20 cellular contexts compared by ENCODE assay signal in genomic region chr18:35691625-35692024, GRCh38.
A peak's percentile ranks its signal among the peaks of the same experiment; 100 is the strongest.
DNase-seq lines count a peak whose midpoint lies in the region; TF ChIP-seq lines count a peak whose summit lies in the region.
"Had no signal": no experiment of that assay in that cellular context is flagged by ENCODE, and none has a peak within 500 bp of the region (broad histone marks: within the 10 kb centered on the region; RNA-seq: fewer than 3 reads in every experiment).

No MANE protein-coding gene starts in this region.

- peaks cover 0 to 6% of the 10 kb centered on the region in 2 experiments for H3K36me3 ChIP-seq in trophoblast cell (ENCODE audit: control insufficient read depth in 1 of 2, insufficient read depth in 2 of 2, low read length in 2 of 2)
- no peaks in the 10 kb centered on the region for H3K36me3 ChIP-seq in HAP-1 (replicated peaks)
- H3K36me3 ChIP-seq: BE2C had no signal

- H3K4me2 ChIP-seq in trophoblast cell (ENCODE audit: low read length): no peak overlapping the region
- H3K4me2 ChIP-seq: A549; BLaER1 treated with 17β-estradiol and CSF1 and Interleukin-3, amounts not matched to agents 10 nM and 100 nM had no signal

- H2BK120ac ChIP-seq in trophoblast cell (ENCODE audit: insufficient read depth, low read length, poor library complexity): no peak overlapping the region

- H3K4me1 ChIP-seq in trophoblast cell (ENCODE audit: control insufficient read depth in 1 of 2, insufficient read depth in 2 of 2, low read length in 2 of 2) (peaks cover 7 to 8% of the 10 kb centered on the region in 2 experiments), HAP-1 (no peaks in the 10 kb centered on the region)
- H3K4me1 ChIP-seq: BE2C had no signal

- H4K12ac ChIP-seq in trophoblast cell (ENCODE audit: low read depth, low read length): no peak overlapping the region

- no peak overlapping the region for H2AK5ac ChIP-seq in trophoblast cell (ENCODE audit: low read length)

- H3K27ac Mint-ChIP-seq in type B pancreatic cell: no peak overlapping the region
- H3K27ac Mint-ChIP-seq: CD14-positive monocyte; CD4-positive, alpha-beta T cell; CD8-positive, alpha-beta memory T cell had no signal

- no peak for TF ChIP-seq CTCF in type B pancreatic cell (conservative IDR thresholded peaks at IDR 0.05)

- peaks cover 11% of the 10 kb centered on the region for H3K36me3 Mint-ChIP-seq in type B pancreatic cell

- no peak overlapping the region for H3K4me3 Mint-ChIP-seq in type B pancreatic cell
- H3K4me3 Mint-ChIP-seq: CD14-positive monocyte; CD4-positive, alpha-beta T cell; CD8-positive, alpha-beta memory T cell had no signal

- H3K9me3 ChIP-seq in trophoblast cell (ENCODE audit: insufficient read depth, low read depth, low read length) (no peaks in the 10 kb centered on the region), HAP-1 (no peaks in the 10 kb centered on the region)
- H3K9me3 ChIP-seq: A549; BE2C; BLaER1 treated with 17β-estradiol and CSF1 and Interleukin-3, amounts not matched to agents 10 nM and 100 nM had no signal

- H3K23ac ChIP-seq in trophoblast cell (ENCODE audit: low read length): no peak overlapping the region

- in situ Hi-C loops in HAP-1 (cut with MboI; ENCODE audit: low sequenced_read_pairs): no loop called here

- no peak overlapping the region for H3K27ac ChIP-seq in trophoblast cell (ENCODE audit: low read depth, low read length)
- H3K27ac ChIP-seq: A549; BLaER1 treated with 17β-estradiol and CSF1 and Interleukin-3, amounts not matched to agents 10 nM and 100 nM; GM23248 had no signal

- H3K4me1 Mint-ChIP-seq in type B pancreatic cell (ENCODE audit: unreplicated experiment): no peaks in the 10 kb centered on the region
- H3K4me1 Mint-ChIP-seq: CD14-positive monocyte; CD8-positive, alpha-beta memory T cell had no signal

- peak overlapping the region; percentile 43 for H4K91ac ChIP-seq in trophoblast cell (ENCODE audit: low read depth, low read length)

- H2BK5ac ChIP-seq in trophoblast cell (ENCODE audit: low read depth, low read length, poor library complexity): peak overlapping the region; percentile 59

- no peak overlapping the region for H2BK12ac ChIP-seq in trophoblast cell (ENCODE audit: low read length)

- no peaks in the 10 kb centered on the region for H3K27me3 Mint-ChIP-seq in type B pancreatic cell
- H3K27me3 Mint-ChIP-seq: CD4-positive, alpha-beta T cell; CD8-positive, alpha-beta memory T cell had no signal

- H3K18ac ChIP-seq in trophoblast cell (ENCODE audit: low read length): no peak overlapping the region

- peak; percentile 69 for DNase-seq in NCI-H748 (lab: John Stamatoyannopoulos, UW; ENCODE audit: unreplicated experiment)
- DNase-seq in NCI-H748 treated with DMSO at 0.1 percent for 48 hours (lab: John Stamatoyannopoulos, UW): no peak
- DNase-seq in COLO668 (lab: John Stamatoyannopoulos, UW; ENCODE audit: unreplicated experiment): peak; percentile 32
- DNase-seq in NCI-H1105 (lab: John Stamatoyannopoulos, UW): peak; percentile 46
- no peak for DNase-seq in trophoblast cell
- no peak for DNase-seq in HAP-1 (ENCODE audit: low spot score in 2 of 2)
- no peak for DNase-seq in type B pancreatic cell (ENCODE audit: extremely low spot score, unreplicated experiment)
- DNase-seq: 8988T; ACHN; AML-193; BE2C; Calu3; CD4-positive, alpha-beta T cell; CD8-positive, alpha-beta memory T cell; DND-41; GM23248; H7 had no signal

- no peak overlapping the region for H2AFZ ChIP-seq in trophoblast cell (ENCODE audit: insufficient read depth, low read length, poor library complexity)
- H2AFZ ChIP-seq: GM23248 had no signal

- no peaks in the 10 kb centered on the region for H3K79me2 ChIP-seq in trophoblast cell (ENCODE audit: control insufficient read depth, insufficient read depth, low read length, poor library complexity)

- WGBS in trophoblast cell (ENCODE audit: extremely low coverage, insufficient coverage, insufficient read length): no CpG with 5 or more reads among the region's 4 CpGs

- no peak overlapping the region for H3K9ac ChIP-seq in trophoblast cell (ENCODE audit: low read length)
- H3K9ac ChIP-seq: BLaER1 treated with 17β-estradiol and CSF1 and Interleukin-3, amounts not matched to agents 10 nM and 100 nM; GM23248 had no signal

- no peaks in the 10 kb centered on the region for H3K27me3 ChIP-seq in trophoblast cell (ENCODE audit: insufficient read depth, low read length)
- no peaks in the 10 kb centered on the region for H3K27me3 ChIP-seq in HAP-1 (ENCODE audit: low read depth)
- H3K27me3 ChIP-seq: BE2C; BLaER1 treated with 17β-estradiol and CSF1 and Interleukin-3, amounts not matched to agents 10 nM and 100 nM had no signal

- H4K8ac ChIP-seq in trophoblast cell (ENCODE audit: low read depth, low read length): no peak overlapping the region

- peaks cover 9% of the 10 kb centered on the region for H3K79me1 ChIP-seq in trophoblast cell (ENCODE audit: low read length)

- H3K9me3 Mint-ChIP-seq in type B pancreatic cell: no peaks in the 10 kb centered on the region
- H3K9me3 Mint-ChIP-seq: CD14-positive monocyte; CD4-positive, alpha-beta T cell; CD8-positive, alpha-beta memory T cell had no signal

- H3K4me3 ChIP-seq in trophoblast cell (ENCODE audit: low read depth, low read length) (no peak overlapping the region), HAP-1 (no peak overlapping the region)
- H3K4me3 ChIP-seq: A549; BLaER1 treated with 17β-estradiol and CSF1 and Interleukin-3, amounts not matched to agents 10 nM and 100 nM; GM23248 had no signal

- no peak overlapping the region for H3K14ac ChIP-seq in trophoblast cell (ENCODE audit: low read length)

- H3K4ac ChIP-seq in trophoblast cell (ENCODE audit: low read depth, low read length): no peak overlapping the region

Comparison
In these comparisons a context has a peak if more than half of its experiments do, and no peak if none do; other contexts are left out.
1. DNase-seq: peak in NCI-H748 (single experiment), COLO668 (single experiment) and NCI-H1105 (single experiment); none in NCI-H748 treated with DMSO at 0.1 percent for 48 hours (single experiment), trophoblast cell (0 of 2), HAP-1 (0 of 2) and type B pancreatic cell (single experiment).